Comparison of ENCODE assay signal across 24 cellular contexts in genomic region chr3:76561494-76562242, GRCh38.
A peak's percentile ranks its signal among the peaks of the same experiment; 100 is the strongest.
DNase-seq lines count a peak whose midpoint lies in the region; ATAC-seq and TF ChIP-seq lines count a peak whose summit lies in the region.
"Had no signal": no experiment of that assay in that cellular context is flagged by ENCODE, and none has a peak within 500 bp of the region (broad histone marks: within the 10 kb centered on the region; RNA-seq: fewer than 3 reads in every experiment).

No MANE protein-coding gene starts in this region.

- no peak overlapping the region for H3K27ac ChIP-seq in right lobe of liver
- H3K27ac ChIP-seq: 22Rv1, KMS-11, ovary, VCaP had no signal

- no peaks in the 10 kb centered on the region for H3K36me3 ChIP-seq in right lobe of liver
- H3K36me3 ChIP-seq: BE2C, ovary had no signal

- DNase-seq in DMS153 (lab: John Stamatoyannopoulos, UW) (peak; percentile 63), DMS153 treated with DMSO at 0.1 percent for 48 hours (lab: John Stamatoyannopoulos, UW; ENCODE audit: unreplicated experiment) (no peak), LoVo (ENCODE audit: low spot score) (peak; percentile 4), astrocyte of the hippocampus (ENCODE audit: low read depth, low spot score) (peak; percentile 21), renal cortical epithelial cell (ENCODE audit: low read depth) (peak; percentile 8), right lobe of liver (no peak), occipital lobe (lab: John Stamatoyannopoulos, UW) (no peak)
- DNase-seq: amygdala, BE2C, dermis blood vessel endothelial cell, GF-D8, kidney glomerular epithelial cell, mammary epithelial cell, naive B cell, NCI-H1930, NCI-H524 treated with DMSO at 0.1 percent for 48 hours, ovary, substantia nigra had no signal

- no peaks in the 10 kb centered on the region for H3K27me3 ChIP-seq in right lobe of liver
- H3K27me3 ChIP-seq: BE2C, ovary had no signal

- no peak for TF ChIP-seq CTCF in right lobe of liver (IDR thresholded peaks at IDR 0.05)

- 21% methylated on average over 2 of the region's 2 CpGs for WGBS in right lobe of liver (ENCODE audit: insufficient coverage, low coverage, low lambda C conversion rate, missing lambda C conversion rate)

- ATAC-seq in right lobe of liver (no peak), GM19324 (IDR thresholded peaks at IDR 0.05; ENCODE audit: low FRiP score, unreplicated experiment) (no peak)
- ATAC-seq: Right ventricle myocardium inferior, sciatic nerve had no signal

- intact Hi-C loops in right lobe of liver (cut with DNase I) = no loop called here

- no peaks in the 10 kb centered on the region for H3K4me1 ChIP-seq in right lobe of liver

- TF ChIP-seq POLR2A in right lobe of liver (IDR thresholded peaks at IDR 0.05) = no peak

- no peaks in the 10 kb centered on the region for H3K9me3 ChIP-seq in right lobe of liver
- H3K9me3 ChIP-seq: BE2C, ovary had no signal

- H3K4me3 ChIP-seq in right lobe of liver = no peak overlapping the region
- H3K4me3 ChIP-seq: ovary had no signal

Comparison
In these comparisons a context has a peak if more than half of its experiments do, and no peak if none do; other contexts are left out.
1. DNase-seq: peak in DMS153 (single experiment), LoVo (single experiment), astrocyte of the hippocampus (single experiment) and renal cortical epithelial cell (single experiment); none in DMS153 treated with DMSO at 0.1 percent for 48 hours (single experiment), right lobe of liver (0 of 3) and occipital lobe (single experiment).